Comparison of ENCODE assay signal across 17 cellular contexts in the genomic region with DNA sequence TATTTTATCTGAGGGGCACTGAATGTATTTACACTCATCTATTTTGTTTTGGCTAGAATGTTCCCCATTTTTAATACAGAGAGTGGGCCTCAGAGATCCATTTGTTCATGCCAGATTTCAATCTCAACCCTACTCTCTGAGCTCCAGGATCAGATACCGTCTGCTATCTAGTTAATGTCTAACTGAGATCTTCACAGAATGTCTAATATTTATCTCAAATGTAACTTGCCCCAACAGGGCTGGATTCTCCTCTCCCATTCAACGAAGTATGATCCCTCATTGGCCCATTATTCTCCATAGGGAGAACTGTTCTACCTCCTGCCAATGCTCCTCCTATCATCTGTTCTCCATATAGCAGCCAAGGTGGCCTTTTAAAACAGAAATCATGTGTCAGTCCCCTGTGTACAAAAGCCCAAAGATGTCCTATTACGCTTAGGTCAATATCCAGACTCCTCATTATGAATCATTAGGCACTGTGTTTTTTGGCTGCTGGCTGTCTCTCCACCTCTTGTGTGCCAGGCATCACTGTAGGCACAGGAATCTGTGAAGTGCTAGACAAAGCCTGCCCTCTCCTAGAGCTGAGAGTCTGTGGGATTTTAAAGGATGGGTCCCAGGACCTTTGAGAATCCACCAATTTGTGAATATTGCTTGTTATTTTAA.
DNase-seq lines count a peak whose midpoint lies in the region; ATAC-seq and TF ChIP-seq lines count a peak whose summit lies in the region.
"Had no signal": no experiment of that assay in that cellular context is flagged by ENCODE, and none has a peak within 500 bp of the region (broad histone marks: within the 10 kb centered on the region; RNA-seq: fewer than 3 reads in every experiment).

No MANE protein-coding gene starts in this region.

- H3K4me3 ChIP-seq in PC-3 (ENCODE audit: low read length) (no peak overlapping the region), right atrium auricular region (no peak overlapping the region)
- H3K4me3 ChIP-seq: breast epithelium, upper lobe of right lung had no signal

- DNase-seq in ACHN (peak; percentile 64), NCI-H146 treated with DMSO at 0.1 percent for 48 hours (lab: John Stamatoyannopoulos, UW; ENCODE audit: unreplicated experiment) (peak; percentile 25), PC-3 (peak; percentile 2), right atrium auricular region (ENCODE audit: low spot score) (no peak), SIG-M5 (lab: John Stamatoyannopoulos, UW) (no peak), hypothalamus (lab: John Stamatoyannopoulos, UW) (no peak)
- no peak for DNase-seq in activated CD4-positive, alpha-beta T cell treated with anti-CD3 and anti-CD28 coated beads, Interleukin-2, amount 50 U/mL, for 48 hours
- DNase-seq: activated CD8-positive, alpha-beta T cell treated with anti-CD3 and anti-CD28 coated beads, Interleukin-2, amount 10 ng/mL, durations not matched to agents 7 days and 5 days; C1 segment of cervical spinal cord; GOT3; NCI-H1417 treated with DMSO at 0.1 percent for 48 hours; posterior cingulate gyrus; T1000; upper lobe of right lung had no signal

- CTCF ChIA-PET in PC-3 (lab: Charles Lee): no interaction called here

- H3K79me2 ChIP-seq in PC-3 (ENCODE audit: low read length): no peaks in the 10 kb centered on the region

- no TSS peak for BruUV-seq in PC-3 (replicated peaks; lab: Mats Ljungman, UMichigan)

- H2AFZ ChIP-seq in PC-3 (ENCODE audit: low read length): no peak overlapping the region

- no peaks in the 10 kb centered on the region for H3K9me2 ChIP-seq in PC-3 (replicated peaks; ENCODE audit: low read length)

- H3K9me3 ChIP-seq in PC-3 (ENCODE audit: low read length) (no peaks in the 10 kb centered on the region), right atrium auricular region (no peaks in the 10 kb centered on the region)
- H3K9me3 ChIP-seq: breast epithelium, upper lobe of right lung had no signal

- H3K9ac ChIP-seq in PC-3 (ENCODE audit: low read length): no peak overlapping the region

- POLR2A ChIA-PET in PC-3 (lab: Charles Lee; ENCODE audit: unreplicated experiment): no interaction called here

- H3K4me1 ChIP-seq in PC-3 (ENCODE audit: insufficient read depth, low read length) (no peaks in the 10 kb centered on the region), right atrium auricular region (peaks cover 0 to 4% of the 10 kb centered on the region in 2 donors)
- H3K4me1 ChIP-seq: breast epithelium, upper lobe of right lung had no signal

- no peaks in the 10 kb centered on the region for H4K20me1 ChIP-seq in PC-3 (ENCODE audit: low read length)

- no peak overlapping the region for H3K4me2 ChIP-seq in PC-3 (ENCODE audit: low read length)

- H3K27ac ChIP-seq in PC-3 (ENCODE audit: low read length): no peak overlapping the region
- peak overlapping the region; percentile 16 to 65 for H3K27ac ChIP-seq in right atrium auricular region
- H3K27ac ChIP-seq: breast epithelium, HL-60, upper lobe of right lung had no signal

- in situ Hi-C loops in ACHN (cut with HindIII; ENCODE audit: low pct_ligation_motif_present, low pct_unique_long_range_greater_than_20kb, low sequenced_read_pairs): no loop called here

- H3F3A ChIP-seq in PC-3 (ENCODE audit: low read length, unreplicated experiment): no peaks in the 10 kb centered on the region

- ATAC-seq in PC-3 (no peak), GM19324 (IDR thresholded peaks at IDR 0.05; ENCODE audit: low FRiP score, unreplicated experiment) (no peak)
- ATAC-seq: activated CD8-positive, alpha-beta T cell treated with anti-CD3 and anti-CD28 coated beads, Interleukin-2, amount 10 ng/mL, durations not matched to agents 7 days and 5 days; upper lobe of right lung had no signal

- no peaks in the 10 kb centered on the region for H3K36me3 ChIP-seq in PC-3 (ENCODE audit: low read depth, low read length)
- H3K36me3 ChIP-seq in right atrium auricular region: no peaks in the 10 kb centered on the region
- H3K36me3 ChIP-seq: breast epithelium, upper lobe of right lung had no signal

- no peak for TF ChIP-seq CTCF in PC-3 (conservative IDR thresholded peaks at IDR 0.05; ENCODE audit: low read depth, low read length)
- no peak for TF ChIP-seq CTCF in right atrium auricular region (IDR thresholded peaks at IDR 0.05)

- intact Hi-C loops in PC-3 (cut with micrococcal nuclease): no loop called here

- H3K27me3 ChIP-seq in PC-3 (ENCODE audit: low read length) (peaks cover 26% of the 10 kb centered on the region), right atrium auricular region (no peaks in the 10 kb centered on the region)
- H3K27me3 ChIP-seq: breast epithelium, upper lobe of right lung had no signal

Comparison
In these comparisons a context has a peak if more than half of its experiments do, and no peak if none do; other contexts are left out.
1. DNase-seq: peak in ACHN (single experiment), NCI-H146 treated with DMSO at 0.1 percent for 48 hours (single experiment) and PC-3 (single experiment); none in right atrium auricular region (single experiment), activated CD4-positive, alpha-beta T cell treated with anti-CD3 and anti-CD28 coated beads, Interleukin-2, amount 50 U/mL, for 48 hours (0 of 2), SIG-M5 (single experiment) and hypothalamus (0 of 51).